32 cellular contexts compared by ENCODE assay signal in genomic region chrX:119073911-119074310, GRCh38. TPM values are rescaled to one million over a fixed set of nuclear protein-coding genes. Genes with fewer than 3 reads are reported as not detected.
"Had no signal": no experiment of that assay in that cellular context is flagged by ENCODE, and none has a peak within 500 bp of the region (broad histone marks: within the 10 kb centered on the region; RNA-seq: fewer than 3 reads in every experiment).

No MANE protein-coding gene starts in this region.

- H3K36me3 Mint-ChIP-seq: stimulated activated effector memory CD8-positive, alpha-beta T cell treated with anti-CD3 and anti-CD28 coated beads, Interleukin-12 subunit alpha, Interleukin-12 subunit beta, amount 100 ng/mL, for 72 hours; stimulated activated memory B cell treated with anti-CD40 and anti-IgM and Interleukin-4, amounts not matched to agents 10 μg/mL and 1 μg/mL and 100 μg/mL, for 72 hours; stimulated activated naive B cell treated with anti-CD40 and anti-IgM and Interleukin-4, amounts not matched to agents 10 μg/mL and 1 μg/mL and 100 μg/mL, for 72 hours; type B pancreatic cell had no signal

- H3K4me1 Mint-ChIP-seq: stimulated activated effector memory CD8-positive, alpha-beta T cell treated with anti-CD3 and anti-CD28 coated beads, Interleukin-12 subunit alpha, Interleukin-12 subunit beta, amount 100 ng/mL, for 72 hours; stimulated activated memory B cell treated with anti-CD40 and anti-IgM and Interleukin-4, amounts not matched to agents 10 μg/mL and 1 μg/mL and 100 μg/mL, for 72 hours; stimulated activated naive CD8-positive, alpha-beta T cell treated with anti-CD3 and anti-CD28 coated beads, Interleukin-15, amount 100 ng/mL, for 72 hours had no signal

- H3K4me3 Mint-ChIP-seq: stimulated activated effector memory CD8-positive, alpha-beta T cell treated with anti-CD3 and anti-CD28 coated beads, Interleukin-12 subunit alpha, Interleukin-12 subunit beta, amount 100 ng/mL, for 72 hours; stimulated activated memory B cell treated with anti-CD40 and anti-IgM and Interleukin-4, amounts not matched to agents 10 μg/mL and 1 μg/mL and 100 μg/mL, for 72 hours; stimulated activated naive B cell treated with anti-CD40 and anti-IgM and Interleukin-4, amounts not matched to agents 10 μg/mL and 1 μg/mL and 100 μg/mL, for 72 hours; stimulated activated naive CD8-positive, alpha-beta T cell treated with anti-CD3 and anti-CD28 coated beads, Interleukin-15, amount 100 ng/mL, for 72 hours; stimulated activated naive CD8-positive, alpha-beta T cell treated with anti-CD3 and anti-CD28 coated beads, Interleukin-15, Interleukin-2, amounts not matched to agents 100 ng/mL and 50 ng/mL, for 24 hours; type B pancreatic cell had no signal

- H3K4me3 ChIP-seq: stomach, suprapubic skin, thoracic aorta, thyroid gland, tibial artery, tibial nerve, transverse colon, upper lobe of left lung, upper lobe of right lung, uterus, vagina had no signal

- DNase-seq: stimulated activated CD4-positive, alpha-beta T cell treated with anti-CD3 and anti-CD28 coated beads, Interleukin-2, amount 100 ng/mL, for 48 hours; stimulated activated CD4-positive, alpha-beta T cell treated with anti-CD3 and anti-CD28 coated beads, Interleukin-4, amount 100 ng/mL, for 1 hour; stimulated activated CD4-positive, alpha-beta T cell treated with anti-CD3 and anti-CD28 coated beads, Interleukin-4, amount 100 ng/mL, for 24 hours; stimulated activated CD4-positive, alpha-beta T cell treated with anti-CD3 and anti-CD28 coated beads, Interleukin-4, amount 100 ng/mL, for 4 hours; stimulated activated CD8-positive, alpha-beta memory T cell treated with anti-CD3 and anti-CD28 coated beads, Interleukin-4, amount 100 ng/mL, for 48 hours; stimulated activated naive B cell treated with anti-CD40 and anti-IgM and Interleukin-4, amounts not matched to agents 10 μg/mL and 1 μg/mL and 100 μg/mL, for 72 hours; stimulated activated naive CD4-positive, alpha-beta T cell; stimulated activated naive CD4-positive, alpha-beta T cell treated with Interleukin-2 at 50 U/mL for 16 hours; stimulated activated naive CD8-positive, alpha-beta T cell treated with anti-CD3 and anti-CD28 coated beads, Interleukin-15, amount 100 ng/mL, for 72 hours; stimulated activated naive CD8-positive, alpha-beta T cell treated with anti-CD3 and anti-CD28 coated beads, Interleukin-15, Interleukin-2, amounts not matched to agents 100 U/mL and 50 U/mL, for 24 hours; stomach; substantia nigra; testis; thyroid gland; tibial artery; transverse colon; trophoblast cell; upper lobe of right lung; uterus had no signal

- H3K27ac Mint-ChIP-seq: stimulated activated effector memory CD8-positive, alpha-beta T cell treated with anti-CD3 and anti-CD28 coated beads, Interleukin-12 subunit alpha, Interleukin-12 subunit beta, amount 100 ng/mL, for 72 hours; stimulated activated memory B cell treated with anti-CD40 and anti-IgM and Interleukin-4, amounts not matched to agents 10 μg/mL and 1 μg/mL and 100 μg/mL, for 72 hours; stimulated activated naive B cell treated with anti-CD40 and anti-IgM and Interleukin-4, amounts not matched to agents 10 μg/mL and 1 μg/mL and 100 μg/mL, for 72 hours; stimulated activated naive CD8-positive, alpha-beta T cell treated with anti-CD3 and anti-CD28 coated beads, Interleukin-15, amount 100 ng/mL, for 72 hours; stimulated activated naive CD8-positive, alpha-beta T cell treated with anti-CD3 and anti-CD28 coated beads, Interleukin-15, Interleukin-2, amounts not matched to agents 100 ng/mL and 50 ng/mL, for 24 hours; type B pancreatic cell had no signal

- H3K27me3 Mint-ChIP-seq: stimulated activated memory B cell treated with anti-CD40 and anti-IgM and Interleukin-4, amounts not matched to agents 10 μg/mL and 1 μg/mL and 100 μg/mL, for 72 hours; stimulated activated naive CD8-positive, alpha-beta T cell treated with anti-CD3 and anti-CD28 coated beads, Interleukin-15, Interleukin-2, amounts not matched to agents 100 ng/mL and 50 ng/mL, for 24 hours; type B pancreatic cell had no signal

- H3K27me3 ChIP-seq: suprapubic skin, testis, thyroid gland, tibial artery, transverse colon, upper lobe of left lung, upper lobe of right lung, uterus, vagina had no signal

- H3K4me1 ChIP-seq: stomach, suprapubic skin, testis, thyroid gland, tibial artery, tibial nerve, transverse colon, upper lobe of left lung, upper lobe of right lung, uterus, vagina had no signal

- H3K27ac ChIP-seq: stomach, suprapubic skin, testis, thoracic aorta, thyroid gland, tibial artery, tibial nerve, transverse colon, upper lobe of left lung, upper lobe of right lung, uterus, vagina had no signal

- ATAC-seq: stimulated activated effector memory CD8-positive, alpha-beta T cell treated with anti-CD3 and anti-CD28 coated beads, Interleukin-12 subunit alpha, Interleukin-12 subunit beta, amount 100 ng/mL, for 72 hours; stimulated activated memory B cell treated with anti-CD40 and anti-IgM and Interleukin-4, amounts not matched to agents 10 μg/mL and 1 μg/mL and 100 μg/mL, for 72 hours; stimulated activated naive B cell treated with anti-CD40 and anti-IgM and Interleukin-4, amounts not matched to agents 10 μg/mL and 1 μg/mL and 100 μg/mL, for 72 hours; stimulated activated naive CD8-positive, alpha-beta T cell treated with anti-CD3 and anti-CD28 coated beads, Interleukin-15, amount 100 ng/mL, for 72 hours; stimulated activated naive CD8-positive, alpha-beta T cell treated with anti-CD3 and anti-CD28 coated beads, Interleukin-15, Interleukin-2, amounts not matched to agents 100 U/mL and 50 U/mL, for 24 hours; upper lobe of right lung had no signal

- H3K9me3 Mint-ChIP-seq: stimulated activated effector memory CD8-positive, alpha-beta T cell treated with anti-CD3 and anti-CD28 coated beads, Interleukin-12 subunit alpha, Interleukin-12 subunit beta, amount 100 ng/mL, for 72 hours; stimulated activated memory B cell treated with anti-CD40 and anti-IgM and Interleukin-4, amounts not matched to agents 10 μg/mL and 1 μg/mL and 100 μg/mL, for 72 hours; stimulated activated naive B cell treated with anti-CD40 and anti-IgM and Interleukin-4, amounts not matched to agents 10 μg/mL and 1 μg/mL and 100 μg/mL, for 72 hours; stimulated activated naive CD8-positive, alpha-beta T cell treated with anti-CD3 and anti-CD28 coated beads, Interleukin-15, amount 100 ng/mL, for 72 hours; stimulated activated naive CD8-positive, alpha-beta T cell treated with anti-CD3 and anti-CD28 coated beads, Interleukin-15, Interleukin-2, amounts not matched to agents 100 ng/mL and 50 ng/mL, for 24 hours; type B pancreatic cell had no signal

- H3K36me3 ChIP-seq: stomach, suprapubic skin, thoracic aorta, thyroid gland, tibial artery, tibial nerve, transverse colon, upper lobe of left lung, upper lobe of right lung, uterus, vagina had no signal

- H3K9me3 ChIP-seq: suprapubic skin, testis, thoracic aorta, thyroid gland, tibial artery, tibial nerve, transverse colon, upper lobe of left lung, upper lobe of right lung, uterus, vagina had no signal

RNA-seq across cellular contexts. Expression of gene CT47C1, which starts 1.1 kb away (rescaled TPM):
- total RNA-seq: stomach, subcutaneous adipose tissue, suprapubic skin, temporal lobe, thoracic aorta, thyroid gland, tibial nerve, transverse colon, upper lobe of left lung, upper lobe of right lung, ureter, urinary bladder, uterus, vagina had no signal

RNA-seq across cellular contexts. Expression of gene KIAA1210, which starts 53.7 kb away (rescaled TPM):
- total RNA-seq: thoracic aorta, tibial nerve, transverse colon, upper lobe of left lung, upper lobe of right lung, vagina had no signal
